20 cellular contexts compared by ENCODE assay signal in the genomic region with DNA sequence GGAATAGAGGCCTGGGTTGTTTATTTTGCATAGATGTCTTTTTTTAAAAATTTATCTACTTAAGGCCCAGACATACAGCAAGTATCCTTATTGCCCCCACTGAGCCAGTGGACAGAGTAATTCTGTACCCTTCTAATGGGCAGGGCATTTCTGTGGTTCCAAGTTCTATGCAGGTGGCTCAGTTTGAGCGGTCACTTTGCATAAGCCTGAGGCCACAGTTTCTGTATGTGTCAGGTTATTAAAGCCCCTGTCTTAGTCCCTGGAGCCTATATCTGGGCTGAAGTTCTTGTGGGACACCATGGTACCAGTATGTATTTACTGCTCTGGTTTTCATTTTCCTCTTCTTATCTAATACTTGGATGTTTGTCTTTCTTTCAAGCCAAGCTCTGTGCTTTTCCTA.
A peak's percentile ranks its signal among the peaks of the same experiment; 100 is the strongest.
DNase-seq lines count a peak whose midpoint lies in the region; ATAC-seq and TF ChIP-seq lines count a peak whose summit lies in the region.
"Had no signal": no experiment of that assay in that cellular context is flagged by ENCODE, and none has a peak within 500 bp of the region (broad histone marks: within the 10 kb centered on the region; RNA-seq: fewer than 3 reads in every experiment).

No MANE protein-coding gene starts in this region.

- ATAC-seq in GM18520 (IDR thresholded peaks at IDR 0.05; ENCODE audit: unreplicated experiment) (peak; percentile 89), GM19328 (IDR thresholded peaks at IDR 0.05; ENCODE audit: unreplicated experiment) (peak; percentile 73), HG02763 (IDR thresholded peaks at IDR 0.05; ENCODE audit: unreplicated experiment) (peak; percentile 60), HG03378 (IDR thresholded peaks at IDR 0.05; ENCODE audit: unreplicated experiment) (peak; percentile 70), GM21423 (IDR thresholded peaks at IDR 0.05; ENCODE audit: unreplicated experiment) (no peak)
- ATAC-seq: sciatic nerve had no signal

- no peak overlapping the region for H3K4me3 Mint-ChIP-seq in activated CD4-positive, alpha-beta memory T cell treated with anti-CD3 and anti-CD28 coated beads for 36 hours
- no peak overlapping the region for H3K4me3 Mint-ChIP-seq in type B pancreatic cell
- H3K4me3 Mint-ChIP-seq: brain, neural progenitor cell had no signal

- intact Hi-C loops in activated CD4-positive, alpha-beta memory T cell treated with anti-CD3 and anti-CD28 coated beads for 36 hours (cut with micrococcal nuclease), result no loop called here

- no peaks in the 10 kb centered on the region for H3K9me3 Mint-ChIP-seq in activated CD4-positive, alpha-beta memory T cell treated with anti-CD3 and anti-CD28 coated beads for 36 hours
- H3K9me3 Mint-ChIP-seq in type B pancreatic cell, result no peaks in the 10 kb centered on the region

- H3K27ac Mint-ChIP-seq in activated CD4-positive, alpha-beta memory T cell treated with anti-CD3 and anti-CD28 coated beads for 36 hours, result no peak overlapping the region
- H3K27ac Mint-ChIP-seq in type B pancreatic cell, result no peak overlapping the region
- H3K27ac Mint-ChIP-seq: brain, neural progenitor cell, progenitor cell of endocrine pancreas had no signal

- H3K36me3 Mint-ChIP-seq in activated CD4-positive, alpha-beta memory T cell treated with anti-CD3 and anti-CD28 coated beads for 36 hours, result no peaks in the 10 kb centered on the region
- H3K36me3 Mint-ChIP-seq in type B pancreatic cell, result no peaks in the 10 kb centered on the region
- H3K36me3 Mint-ChIP-seq: brain, neural progenitor cell had no signal

- no peak for DNase-seq in activated CD4-positive, alpha-beta memory T cell treated with anti-CD3 and anti-CD28 coated beads for 36 hours
- DNase-seq in type B pancreatic cell (ENCODE audit: extremely low spot score, unreplicated experiment) (no peak), NCI-H2227 treated with DMSO at 0.1 percent for 48 hours (lab: John Stamatoyannopoulos, UW) (no peak)
- DNase-seq: ACHN; activated naive CD4-positive, alpha-beta T cell; DMS53; GDM1; NCI-H1048; NCI-H1930; NCI-H748 treated with DMSO at 0.1 percent for 48 hours; stimulated activated naive CD4-positive, alpha-beta T cell treated with Interleukin-2 at 50 U/mL for 16 hours had no signal

- no peaks in the 10 kb centered on the region for H3K27me3 Mint-ChIP-seq in activated CD4-positive, alpha-beta memory T cell treated with anti-CD3 and anti-CD28 coated beads for 36 hours
- no peaks in the 10 kb centered on the region for H3K27me3 Mint-ChIP-seq in type B pancreatic cell
- H3K27me3 Mint-ChIP-seq: progenitor cell of endocrine pancreas had no signal

- CTCF ChIA-PET in activated CD4-positive, alpha-beta memory T cell treated with anti-CD3 and anti-CD28 coated beads for 36 hours (lab: Charles Lee), result no interaction called here

- TF ChIP-seq CTCF in type B pancreatic cell (conservative IDR thresholded peaks at IDR 0.05), result no peak

- H3K4me1 Mint-ChIP-seq in activated CD4-positive, alpha-beta memory T cell treated with anti-CD3 and anti-CD28 coated beads for 36 hours (ENCODE audit: low read depth), result no peaks in the 10 kb centered on the region
- no peaks in the 10 kb centered on the region for H3K4me1 Mint-ChIP-seq in type B pancreatic cell (ENCODE audit: unreplicated experiment)

- POLR2A ChIA-PET in activated CD4-positive, alpha-beta memory T cell treated with anti-CD3 and anti-CD28 coated beads for 36 hours (lab: Charles Lee), result no interaction called here
